Comparison of ENCODE assay signal across 8 cellular contexts in the genomic region with DNA sequence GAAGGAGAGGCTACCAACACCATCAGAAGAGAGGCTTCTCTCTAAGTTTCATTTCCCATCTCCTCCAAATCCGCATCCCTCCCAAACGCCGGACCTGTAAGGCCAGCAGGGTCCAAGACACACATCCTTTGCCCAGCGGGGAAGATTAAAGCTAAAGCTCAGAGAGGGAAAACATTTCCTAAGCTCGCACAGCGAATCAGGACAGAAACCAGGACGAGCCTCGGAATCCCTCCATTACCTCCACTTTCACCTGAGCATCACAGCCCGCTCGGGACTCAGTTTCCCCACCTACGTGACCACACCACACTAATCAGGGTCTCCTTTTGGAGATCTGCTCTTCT. TPM values are rescaled to one million over a fixed set of nuclear protein-coding genes. Genes with fewer than 3 reads are reported as not detected.
DNase-seq lines count a peak whose midpoint lies in the region; ATAC-seq and TF ChIP-seq lines count a peak whose summit lies in the region.

No MANE protein-coding gene starts in this region.

- no peak for TF ChIP-seq CTCF in heart left ventricle (IDR thresholded peaks at IDR 0.05)
- no peak for TF ChIP-seq CTCF in ascending aorta (IDR thresholded peaks at IDR 0.05)
- TF ChIP-seq CTCF in lower leg skin (IDR thresholded peaks at IDR 0.05): no peak

- WGBS in heart left ventricle, 4 donors: 1 to 3% (median 2%) methylated on average over 10 to 11 of the region's 11 CpGs
- 1% methylated on average over 11 of the region's 11 CpGs for WGBS in lower leg skin, 2 donors
- under 1% methylated on average over 11 of the region's 11 CpGs for WGBS in urinary bladder

- H3K9me3 ChIP-seq in heart left ventricle (no peaks in the 10 kb centered on the region), ascending aorta (no peaks in the 10 kb centered on the region)

- intact Hi-C loops in heart left ventricle (cut with DNase I): loop anchor here in 1 of 10 donors (2.0 kb wide), 1 partner anchor 22 kb away; no protein-coding TSS in a partner anchor
- intact Hi-C loops in cardiac septum (cut with DNase I): loop anchor here (1.0 to 2.0 kb wide), 2 partner anchors 11 to 16 kb away; no protein-coding TSS in a partner anchor
- intact Hi-C loops in ascending aorta (cut with DNase I): loop anchor here (1.0 kb wide), 1 partner anchor 11 kb away; no protein-coding TSS in a partner anchor
- intact Hi-C loops in lower leg skin (cut with DNase I; ENCODE audit: low total_unique reads): no loop called here

- no peak for TF ChIP-seq POLR2A in heart left ventricle (IDR thresholded peaks at IDR 0.05)
- no peak for TF ChIP-seq POLR2A in lower leg skin (IDR thresholded peaks at IDR 0.05)

- H3K4me1 ChIP-seq in heart left ventricle (peaks cover 5 to 33% (median 24%) of the 10 kb centered on the region in 12 donors), ascending aorta (peaks cover 6 to 16% of the 10 kb centered on the region in 2 donors), urinary bladder (ENCODE audit: insufficient read depth) (no peaks in the 10 kb centered on the region)

- H3K27ac ChIP-seq in heart left ventricle (peak overlapping the region in 11 of 12 donors; percentile 83 to 99 (median 95)), ascending aorta (peak overlapping the region; percentile 93 to 94), urinary bladder (ENCODE audit: low read depth) (peak overlapping the region; percentile 60)

- DNase-seq in heart left ventricle (no peak), cardiac septum (ENCODE audit: low spot score) (no peak), ascending aorta (ENCODE audit: low spot score in 2 of 2) (no peak), lower leg skin (ENCODE audit: low spot score in 2 of 2) (no peak), NCI-H510A treated with DMSO at 0.1 percent for 48 hours (lab: John Stamatoyannopoulos, UW) (no peak)

- H3K36me3 ChIP-seq in heart left ventricle (no peaks in the 10 kb centered on the region), ascending aorta (no peaks in the 10 kb centered on the region), urinary bladder (ENCODE audit: insufficient read depth) (no peaks in the 10 kb centered on the region)

- ATAC-seq in heart left ventricle (no peak), HG02973 (IDR thresholded peaks at IDR 0.05; ENCODE audit: unreplicated experiment) (no peak), HG03442 (IDR thresholded peaks at IDR 0.05; ENCODE audit: unreplicated experiment) (no peak)

- peak overlapping the region; percentile 51 to 89 (median 72) for H3K4me3 ChIP-seq in heart left ventricle
- peak overlapping the region; percentile 62 to 77 for H3K4me3 ChIP-seq in ascending aorta
- peak overlapping the region; percentile 30 for H3K4me3 ChIP-seq in lower leg skin (ENCODE audit: low read depth, poor library complexity, severe bottlenecking)
- H3K4me3 ChIP-seq in urinary bladder (ENCODE audit: low read depth, low read length): peak overlapping the region; percentile 12

- H3K27me3 ChIP-seq in heart left ventricle (no peaks in the 10 kb centered on the region), ascending aorta (no peaks in the 10 kb centered on the region)

RNA-seq across cellular contexts. Expression of gene FOSB, which starts 0.7 kb away (rescaled TPM):
- total RNA-seq in heart left ventricle: 100 to 1,000 TPM in 1 of 9 donors, 10 to 100 TPM in 1, 1 to 10 TPM in 4, under 1 TPM in 3; 0.23 to 107 (median 1.1) TPM
- polyA plus RNA-seq in heart left ventricle: 1 to 10 TPM; 1.4 to 8.0 TPM
- 0.94 TPM for total RNA-seq in cardiac septum
- total RNA-seq in ascending aorta: 511 TPM
- total RNA-seq in lower leg skin: 10 to 100 TPM in 2 of 4 donors, 1 to 10 TPM in 2; 5.9 to 18.2 (median 11.2) TPM
- total RNA-seq in urinary bladder: 10.4 TPM
- 128 TPM for polyA plus RNA-seq in urinary bladder

RNA-seq across cellular contexts. Expression of gene RTN2, which starts 29.8 kb away (rescaled TPM):
- total RNA-seq in heart left ventricle (10 to 100 TPM; 12.9 to 33.0 (median 26.9) TPM), cardiac septum (15.1 TPM), ascending aorta (37.1 TPM), lower leg skin (10 to 100 TPM in 1 of 4 donors, 1 to 10 TPM in 3; 6.4 to 11.6 (median 9.0) TPM), urinary bladder (6.0 TPM)
- polyA plus RNA-seq in heart left ventricle (10 to 100 TPM; 12.1 to 14.2 TPM), urinary bladder (34.9 TPM)

RNA-seq across cellular contexts. Expression of gene PPM1N, which starts 31.2 kb away (rescaled TPM):
- total RNA-seq in heart left ventricle (1 to 10 TPM in 1 of 9 donors, under 1 TPM in 3, not detected in 5; 0.56 to 2.7 (median 0.65) TPM), cardiac septum (0.59 TPM), ascending aorta (2.2 TPM), lower leg skin (1 to 10 TPM; 2.9 to 4.7 (median 3.6) TPM), urinary bladder (0.53 TPM)
- polyA plus RNA-seq in heart left ventricle (under 1 TPM; 0.23 to 0.78 TPM), urinary bladder (5.3 TPM)

RNA-seq across cellular contexts. Expression of gene VASP, which starts 40.2 kb away (rescaled TPM):
- 100 to 1,000 TPM in 1 of 9 donors, 10 to 100 TPM in 8; 31.2 to 106 (median 46.8) TPM for total RNA-seq in heart left ventricle
- polyA plus RNA-seq in heart left ventricle: 10 to 100 TPM; 50.9 to 74.9 TPM
- 60.4 TPM for total RNA-seq in cardiac septum
- 110 TPM for total RNA-seq in ascending aorta
- total RNA-seq in lower leg skin: 10 to 100 TPM; 52.7 to 68.9 (median 56.5) TPM
- total RNA-seq in urinary bladder: 42.6 TPM
- polyA plus RNA-seq in urinary bladder: 174 TPM

RNA-seq across cellular contexts. Expression of gene ERCC1, which starts 43.4 kb away (rescaled TPM):
- total RNA-seq in heart left ventricle (100 to 1,000 TPM; 104 to 156 (median 121) TPM), cardiac septum (89.0 TPM), ascending aorta (142 TPM), lower leg skin (100 to 1,000 TPM in 1 of 4 donors, 10 to 100 TPM in 3; 57.7 to 111 (median 76.5) TPM), urinary bladder (64.0 TPM)
- polyA plus RNA-seq in heart left ventricle (100 to 1,000 TPM; 120 to 294 TPM), urinary bladder (50.3 TPM)

Comparison
In these comparisons a context has a peak if more than half of its experiments do, and no peak if none do; other contexts are left out.
1. H3K4me3 ChIP-seq: peak in every context shown above with its lines; median percentile 72 in heart left ventricle; 70 in ascending aorta; 30 in lower leg skin; 12 in urinary bladder.